ENCODE assay signal across 16 cellular contexts in genomic region chr9:80157128-80157527, GRCh38.
A peak's percentile ranks its signal among the peaks of the same experiment; 100 is the strongest.
DNase-seq lines count a peak whose midpoint lies in the region; ATAC-seq, FAIRE-seq and TF ChIP-seq lines count a peak whose summit lies in the region.
"Had no signal": no experiment of that assay in that cellular context is flagged by ENCODE, and none has a peak within 500 bp of the region (broad histone marks: within the 10 kb centered on the region; RNA-seq: fewer than 3 reads in every experiment).

No MANE protein-coding gene starts in this region.

- intact Hi-C loops in adrenal gland (cut with DNase I) = no loop called here

- no peak for TF ChIP-seq POLR2A in GM12891 (IDR thresholded peaks at IDR 0.05; ENCODE audit: low read depth, low read length)
- TF ChIP-seq POLR2A in adrenal gland (IDR thresholded peaks at IDR 0.05) = no peak

- ATAC-seq in HG02678 (IDR thresholded peaks at IDR 0.05; ENCODE audit: unreplicated experiment) (peak; percentile 37), HG03558 (IDR thresholded peaks at IDR 0.05; ENCODE audit: extremely low read depth, unreplicated experiment) (peak; percentile 6)
- no peak for ATAC-seq in stimulated activated memory B cell treated with anti-CD40 and anti-IgM and Interleukin-4, amounts not matched to agents 10 μg/mL and 1 μg/mL and 100 μg/mL, for 72 hours
- ATAC-seq: gastroesophageal sphincter, left lobe of liver had no signal

- H3K27ac ChIP-seq in adrenal gland = no peak overlapping the region
- H3K27ac ChIP-seq: gastroesophageal sphincter, neutrophil, SK-N-MC had no signal

- peak in 2 of 3 experiments; percentile 8 to 50 for DNase-seq in NCI-H1417 (lab: John Stamatoyannopoulos, UW)
- no peak for DNase-seq in NCI-H1417 treated with DMSO at 0.1 percent for 48 hours (lab: John Stamatoyannopoulos, UW)
- DNase-seq in GM12891 (ENCODE audit: insufficient read length, low spot score) = no peak
- no peak for DNase-seq in NCI-H1105 (lab: John Stamatoyannopoulos, UW)
- DNase-seq in adrenal gland = no peak
- DNase-seq: activated CD4-positive, alpha-beta T cell treated with anti-CD3 and anti-CD28 coated beads, Interleukin-2, amount 10 ng/mL, durations not matched to agents 24 days and 14 days; activated naive CD4-positive, alpha-beta T cell treated with anti-CD3 and anti-CD28 coated beads, Interleukin-2, amount 10 ng/mL, durations not matched to agents 7 days and 5 days; DMS79; spleen had no signal

- H3K27me3 ChIP-seq in adrenal gland = no peaks in the 10 kb centered on the region
- H3K27me3 ChIP-seq: gastroesophageal sphincter, neutrophil, spleen had no signal

- no peak for TF ChIP-seq CTCF in adrenal gland (IDR thresholded peaks at IDR 0.05)

- H3K27me3 Mint-ChIP-seq in stimulated activated memory B cell treated with anti-CD40 and anti-IgM and Interleukin-4, amounts not matched to agents 10 μg/mL and 1 μg/mL and 100 μg/mL, for 72 hours = no peaks in the 10 kb centered on the region
- H3K27me3 Mint-ChIP-seq: activated CD4-positive, alpha-beta T cell treated with anti-CD3 and anti-CD28 coated beads, Interleukin-2, amount 10 ng/mL, durations not matched to agents 24 days and 14 days; activated naive CD4-positive, alpha-beta T cell treated with anti-CD3 and anti-CD28 coated beads, Interleukin-2, amount 10 ng/mL, durations not matched to agents 7 days and 5 days had no signal

- 57 to 83% (median 71%) methylated on average over 1 of the region's 1 CpG for WGBS in adrenal gland, 4 donors

- H3K4me1 Mint-ChIP-seq in stimulated activated memory B cell treated with anti-CD40 and anti-IgM and Interleukin-4, amounts not matched to agents 10 μg/mL and 1 μg/mL and 100 μg/mL, for 72 hours = peaks cover 40% of the 10 kb centered on the region
- H3K4me1 Mint-ChIP-seq: activated CD4-positive, alpha-beta T cell treated with anti-CD3 and anti-CD28 coated beads, Interleukin-2, amount 10 ng/mL, durations not matched to agents 24 days and 14 days; activated naive CD4-positive, alpha-beta T cell treated with anti-CD3 and anti-CD28 coated beads, Interleukin-2, amount 10 ng/mL, durations not matched to agents 7 days and 5 days had no signal

- peak overlapping the region; percentile 82 for H3K27ac Mint-ChIP-seq in stimulated activated memory B cell treated with anti-CD40 and anti-IgM and Interleukin-4, amounts not matched to agents 10 μg/mL and 1 μg/mL and 100 μg/mL, for 72 hours
- H3K27ac Mint-ChIP-seq: activated CD4-positive, alpha-beta T cell treated with anti-CD3 and anti-CD28 coated beads, Interleukin-2, amount 10 ng/mL, durations not matched to agents 24 days and 14 days; activated naive CD4-positive, alpha-beta T cell treated with anti-CD3 and anti-CD28 coated beads, Interleukin-2, amount 10 ng/mL, durations not matched to agents 7 days and 5 days had no signal

- H3K4me3 Mint-ChIP-seq in stimulated activated memory B cell treated with anti-CD40 and anti-IgM and Interleukin-4, amounts not matched to agents 10 μg/mL and 1 μg/mL and 100 μg/mL, for 72 hours = no peak overlapping the region
- H3K4me3 Mint-ChIP-seq: activated CD4-positive, alpha-beta T cell treated with anti-CD3 and anti-CD28 coated beads, Interleukin-2, amount 10 ng/mL, durations not matched to agents 24 days and 14 days; activated naive CD4-positive, alpha-beta T cell treated with anti-CD3 and anti-CD28 coated beads, Interleukin-2, amount 10 ng/mL, durations not matched to agents 7 days and 5 days had no signal

- H3K9me3 ChIP-seq in adrenal gland (replicated peaks in 1 of 3) = no peaks in the 10 kb centered on the region
- H3K9me3 ChIP-seq: neutrophil had no signal

- FAIRE-seq in GM12891 (lab: Jason Lieb, UNC) = no peak

- H3K9me3 Mint-ChIP-seq in stimulated activated memory B cell treated with anti-CD40 and anti-IgM and Interleukin-4, amounts not matched to agents 10 μg/mL and 1 μg/mL and 100 μg/mL, for 72 hours = peaks cover 12% of the 10 kb centered on the region
- H3K9me3 Mint-ChIP-seq: activated CD4-positive, alpha-beta T cell treated with anti-CD3 and anti-CD28 coated beads, Interleukin-2, amount 10 ng/mL, durations not matched to agents 24 days and 14 days; activated naive CD4-positive, alpha-beta T cell treated with anti-CD3 and anti-CD28 coated beads, Interleukin-2, amount 10 ng/mL, durations not matched to agents 7 days and 5 days had no signal

- no peaks in the 10 kb centered on the region for H3K36me3 ChIP-seq in adrenal gland (replicated peaks in 1 of 2)
- H3K36me3 ChIP-seq: gastroesophageal sphincter, neutrophil, spleen had no signal

- H3K36me3 Mint-ChIP-seq in stimulated activated memory B cell treated with anti-CD40 and anti-IgM and Interleukin-4, amounts not matched to agents 10 μg/mL and 1 μg/mL and 100 μg/mL, for 72 hours = peaks cover 7% of the 10 kb centered on the region
- H3K36me3 Mint-ChIP-seq: activated naive CD4-positive, alpha-beta T cell treated with anti-CD3 and anti-CD28 coated beads, Interleukin-2, amount 10 ng/mL, durations not matched to agents 7 days and 5 days had no signal

- peaks cover 0 to 10% of the 10 kb centered on the region in 2 donors for H3K4me1 ChIP-seq in adrenal gland (replicated peaks in 1 of 2)

- no peak overlapping the region for H3K4me3 ChIP-seq in adrenal gland
- H3K4me3 ChIP-seq: gastroesophageal sphincter, SK-N-MC, spleen had no signal

TF ChIP-seq in GM12891, 5 proteins besides CTCF, POLR2A, EP300 and RAD21:
- no peak for TF ChIP-seq POU2F2 (IDR thresholded peaks at IDR 0.05; ENCODE audit: low read depth, low read length)
- TF ChIP-seq PAX5 (IDR thresholded peaks at IDR 0.05; ENCODE audit: insufficient read depth, low read length, severe bottlenecking) = no peak
- no peak for TF ChIP-seq POLR2AphosphoS5 (IDR thresholded peaks at IDR 0.05; ENCODE audit: low read depth, low read length)
- TF ChIP-seq TAF1 (IDR thresholded peaks at IDR 0.05; ENCODE audit: low read depth, low read length) = no peak
- TF ChIP-seq SPI1 (IDR thresholded peaks at IDR 0.05; ENCODE audit: low read depth, low read length) = no peak

Comparison
In these comparisons a context has a peak if more than half of its experiments do, and no peak if none do; other contexts are left out.
1. DNase-seq: peak in NCI-H1417 (2 of 3); none in NCI-H1417 treated with DMSO at 0.1 percent for 48 hours (single experiment), GM12891 (single experiment), NCI-H1105 (single experiment) and adrenal gland (0 of 7).